In the genomic region with DNA sequence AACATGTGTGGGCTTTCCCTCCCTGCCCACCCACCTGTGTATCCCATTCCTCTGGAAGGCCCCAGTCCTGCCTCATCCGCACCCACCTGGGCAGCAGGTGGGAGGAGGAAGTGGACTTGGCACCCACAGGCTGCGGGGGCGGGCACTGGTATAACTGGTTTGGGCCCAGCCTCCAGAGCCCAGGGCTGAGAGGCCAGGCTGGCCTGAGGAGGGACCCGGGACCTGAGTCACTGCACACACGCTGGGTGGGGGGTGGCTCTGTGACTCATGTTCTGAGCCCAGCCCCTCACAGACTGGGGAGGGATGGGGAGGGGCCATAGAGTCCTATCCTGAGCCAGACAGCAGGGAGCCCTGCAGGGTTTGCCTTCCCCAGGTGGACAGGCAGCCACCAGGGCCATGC, we compare ENCODE assay signal across 9 cellular contexts. TPM values are rescaled to one million over a fixed set of nuclear protein-coding genes. Genes with fewer than 3 reads are reported as not detected.
A peak's percentile ranks its signal among the peaks of the same experiment; 100 is the strongest.
DNase-seq lines count a peak whose midpoint lies in the region; FAIRE-seq and TF ChIP-seq lines count a peak whose summit lies in the region.
"Had no signal": no experiment of that assay in that cellular context is flagged by ENCODE, and none has a peak within 500 bp of the region (broad histone marks: within the 10 kb centered on the region; RNA-seq: fewer than 3 reads in every experiment).

No MANE protein-coding gene starts in this region.

- H3K9me3 Mint-ChIP-seq in activated naive CD4-positive, alpha-beta T cell treated with anti-CD3 and anti-CD28 coated beads for 36 hours: no peaks in the 10 kb centered on the region

- H2BK12ac ChIP-seq in H1 (ENCODE audit: low read depth, low read length): peak overlapping the region; percentile 27; the same call in 1 of the 2 replicates

- no peaks in the 10 kb centered on the region for H3K79me2 ChIP-seq in H1 (ENCODE audit: control insufficient read depth in 1 of 2, insufficient read depth in 2 of 2, low read length in 2 of 2)

- no peak for TF ChIP-seq EP300 in H1 (IDR thresholded peaks at IDR 0.05; ENCODE audit: borderline replicate concordance in 1 of 2, low read depth in 2 of 2, low read length in 2 of 2)

- intact Hi-C loops in activated naive CD4-positive, alpha-beta T cell treated with anti-CD3 and anti-CD28 coated beads for 36 hours (cut with micrococcal nuclease): no loop called here

- no peaks in the 10 kb centered on the region for H3K9me3 ChIP-seq in H1 (ENCODE audit: insufficient read depth in 2 of 2, low read depth in 1 of 2, low read length in 1 of 2)

- H2BK20ac ChIP-seq in H1 (ENCODE audit: low read length): no peak overlapping the region

- 71% methylated on average over 5 of the region's 5 CpGs; no CpG with 5 or more reads in 1 of the 2 experiments for WGBS in H1 (ENCODE audit: extremely low coverage in 1 of 2, insufficient coverage in 1 of 2, insufficient read length in 1 of 2, insufficient replicate concordance in 2 of 2, low coverage in 1 of 2, low lambda C conversion rate in 2 of 2, missing lambda C conversion rate in 1 of 2), 2 experiments

- no peak overlapping the region for H2BK5ac ChIP-seq in H1 (ENCODE audit: low read depth, low read length)

- no peak overlapping the region for H3K4me2 ChIP-seq in H1 (ENCODE audit: insufficient read depth in 1 of 2, low read depth in 2 of 2, low read length in 2 of 2)

- DNase-seq in COLO829 (ENCODE audit: low spot score): peak; percentile 62
- peak; percentile 43 for DNase-seq in NCI-H2029 treated with DMSO at 0.1 percent for 48 hours (lab: John Stamatoyannopoulos, UW)
- no peak for DNase-seq in H1 (ENCODE audit: low read depth in 1 of 2, low spot score in 2 of 2)
- peak; percentile 73 for DNase-seq in myocyte (ENCODE audit: low read depth)
- no peak for DNase-seq in GM12892 (ENCODE audit: insufficient read length)
- no peak for DNase-seq in SHP77 (lab: John Stamatoyannopoulos, UW)
- DNase-seq in activated naive CD4-positive, alpha-beta T cell treated with anti-CD3 and anti-CD28 coated beads for 36 hours: no peak
- DNase-seq in activated naive CD4-positive, alpha-beta T cell treated with Interleukin-2 at 50 U/mL for 16 hours: no peak

- no peaks in the 10 kb centered on the region for H3K36me3 Mint-ChIP-seq in activated naive CD4-positive, alpha-beta T cell treated with anti-CD3 and anti-CD28 coated beads for 36 hours (ENCODE audit: low read depth)

- H3K23me2 ChIP-seq in H1 (ENCODE audit: low read depth, low read length): no peaks in the 10 kb centered on the region

- no peak overlapping the region for H3K18ac ChIP-seq in H1 (ENCODE audit: extremely low read depth, low read length)

- H2BK15ac ChIP-seq in H1 (ENCODE audit: low read length): 0 out of 2 replicates have a peak overlapping the region, but pooled peaks have one; percentile 16

- H2AK5ac ChIP-seq in H1 (ENCODE audit: low read depth, low read length): peak overlapping the region; percentile 53; the same call in 1 of the 2 replicates

- H3K27ac ChIP-seq in H1 (ENCODE audit: low read depth, low read length): no peak overlapping the region

- CTCF ChIA-PET in H1 (lab: Charles Lee; ENCODE audit: partially characterized antibody): interaction anchor here (1.1 to 3.4 kb wide), 4 partner anchors 21 to 381 kb away, joined by 3 to 19 read pairs (median 4); no protein-coding TSS in a partner anchor
- CTCF ChIA-PET in activated naive CD4-positive, alpha-beta T cell treated with anti-CD3 and anti-CD28 coated beads for 36 hours (lab: Charles Lee): no interaction called here

- no peaks in the 10 kb centered on the region for H3K36me3 ChIP-seq in H1 (ENCODE audit: control insufficient read depth in 2 of 4, insufficient read depth in 4 of 4, low read length in 3 of 4)

- no peak overlapping the region; the same call in 1 of the 2 replicates for H4K8ac ChIP-seq in H1 (ENCODE audit: extremely low read depth, insufficient read depth, low read length)

- H3K56ac ChIP-seq in H1 (replicated peaks; ENCODE audit: insufficient read length, low read depth, low read length): no peak overlapping the region

- H3K27me3 ChIP-seq in H1 (replicated peaks in 1 of 4; ENCODE audit: control insufficient read depth in 3 of 4, extremely low read depth in 1 of 4, insufficient read depth in 3 of 4, low read length in 3 of 4): no peaks in the 10 kb centered on the region

- no peak overlapping the region for H3K9ac ChIP-seq in H1 (replicated peaks in 1 of 4; ENCODE audit: extremely low read depth in 1 of 4, low read depth in 3 of 4, low read length in 3 of 4)

- H3K23ac ChIP-seq in H1 (ENCODE audit: insufficient read length): no peak overlapping the region

- no peak for TF ChIP-seq CTCF in H1 (IDR thresholded peaks at IDR 0.05; ENCODE audit: control extremely low read depth in 1 of 3, insufficient read depth in 1 of 3, low read depth in 1 of 3, low read length in 3 of 3)

- POLR2A ChIA-PET in H1 (lab: Charles Lee; ENCODE audit: partially characterized antibody): interaction anchor here (1.0 to 1.8 kb wide), 3 partner anchors 10 to 29 kb away, joined by 3 to 6 read pairs (median 5); a partner anchor contains a TSS

- no peak overlapping the region for H3K4me3 Mint-ChIP-seq in activated naive CD4-positive, alpha-beta T cell treated with anti-CD3 and anti-CD28 coated beads for 36 hours

- no peaks in the 10 kb centered on the region for H3K27me3 Mint-ChIP-seq in activated naive CD4-positive, alpha-beta T cell treated with anti-CD3 and anti-CD28 coated beads for 36 hours (ENCODE audit: low read depth)

- H3K4me1 Mint-ChIP-seq in activated naive CD4-positive, alpha-beta T cell treated with anti-CD3 and anti-CD28 coated beads for 36 hours (ENCODE audit: low read depth): peaks cover 10% of the 10 kb centered on the region

- H3K4me1 ChIP-seq in H1 (replicated peaks in 1 of 4; ENCODE audit: control insufficient read depth in 3 of 4, insufficient read depth in 4 of 4, low read length in 3 of 4): peaks cover 0 to 19% (median 8%) of the 10 kb centered on the region in 4 experiments; a peak in 4 of 7 replicates

- no peak overlapping the region for H2AFZ ChIP-seq in H1 (ENCODE audit: low read length)

- H2BK120ac ChIP-seq in H1 (replicated peaks; ENCODE audit: low read depth, low read length): no peak overlapping the region

- no peak overlapping the region for H4K91ac ChIP-seq in H1 (replicated peaks; ENCODE audit: insufficient read length, low read length)

- H3K4ac ChIP-seq in H1 (replicated peaks; ENCODE audit: insufficient read length, low read depth, low read length): no peak overlapping the region

- no peak overlapping the region for H3K4me3 ChIP-seq in H1 (ENCODE audit: extremely low read depth in 1 of 4, insufficient read depth in 2 of 4, low read depth in 3 of 4, low read length in 4 of 4)

- TF ChIP-seq POLR2A in H1 (IDR thresholded peaks at IDR 0.05; ENCODE audit: control extremely low read depth in 1 of 2, low read depth in 2 of 2, low read length in 2 of 2) (no peak), GM12892 (IDR thresholded peaks at IDR 0.05; ENCODE audit: low read depth, low read length) (no peak)

- no peak overlapping the region for H3K27ac Mint-ChIP-seq in activated naive CD4-positive, alpha-beta T cell treated with anti-CD3 and anti-CD28 coated beads for 36 hours

- no peak for FAIRE-seq in H1 (lab: Jason Lieb, UNC)
- FAIRE-seq in GM12892 (lab: Jason Lieb, UNC): no peak
- FAIRE-seq: GM12891 had no signal

- peaks cover 0 to 4% of the 10 kb centered on the region in 2 experiments for H4K20me1 ChIP-seq in H1 (replicated peaks in 1 of 2; ENCODE audit: control insufficient read depth in 1 of 2, insufficient read depth in 2 of 2, low read length in 2 of 2)

- H4K5ac ChIP-seq in H1 (ENCODE audit: insufficient read length, low read depth, low read length): no peak overlapping the region

- TF ChIP-seq RAD21 in H1 (IDR thresholded peaks at IDR 0.05 in 1 of 2, conservative IDR thresholded peaks at IDR 0.05 in 1 of 2; ENCODE audit: low read depth in 2 of 2, low read length in 2 of 2): no peak

- H3K79me1 ChIP-seq in H1 (ENCODE audit: low read depth, low read length): no peaks in the 10 kb centered on the region

- no peak overlapping the region for H3K14ac ChIP-seq in H1 (ENCODE audit: insufficient read length)

TF ChIP-seq in H1, 55 proteins besides CTCF, POLR2A, EP300 and RAD21:
- peak; percentile 52; the same call in 1 of the 2 replicates for TF ChIP-seq EGR1 (IDR thresholded peaks at IDR 0.05; ENCODE audit: borderline replicate concordance, low read depth, low read length)
- peak; percentile 65; the same call in 1 of the 2 replicates for TF ChIP-seq JUND (IDR thresholded peaks at IDR 0.05; ENCODE audit: low read length)
- no peak for TF ChIP-seq CHD2 (IDR thresholded peaks at IDR 0.05; ENCODE audit: low read length)
- TF ChIP-seq ZNF274 (IDR thresholded peaks at IDR 0.05; ENCODE audit: borderline replicate concordance, extremely low read depth, low read length): no peak
- TF ChIP-seq SAP30 (IDR thresholded peaks at IDR 0.05; ENCODE audit: insufficient read depth, insufficient replicate concordance, low read length): no peak
TF ChIP-seq in H1: peak in this region for 2.

RNA-seq across cellular contexts. Expression of a gene that starts 16.7 kb away (rescaled TPM):
- 5.2 and 5.4 TPM in 2 replicates for total RNA-seq in H1 (2021; fragmentation: NEBNext Ultra II Directional; extraction: Animal tissue kit (Norgen Biotek cat#: 25700))
- 7.6 and 11.6 TPM in 2 replicates for polyA plus RNA-seq in H1 (2011; rRNA removed)
- polyA plus RNA-seq in H1 (2011; cell fraction: cytosol; rRNA removed): 5.3 TPM
- 8.3 TPM for polyA plus RNA-seq in H1 (2011; cell fraction: nucleus; rRNA removed)
- polyA plus RNA-seq in H1 (2012, experiment 1 of 2): 3.0 to 7.5 TPM (median 5.8 TPM) in 4 replicates
- polyA plus RNA-seq in H1 (2012, experiment 2 of 2): 6.4 TPM
- polyA plus RNA-seq in H1 (2013, experiment 1 of 2): 15.6 TPM
- polyA plus RNA-seq in H1 (2013, experiment 2 of 2): 14.7 TPM
- 0.24 TPM in 1 of 2 replicates, not detected in the other for polyA minus RNA-seq in H1 (2011; rRNA and poly(A)+ RNA removed)
- polyA minus RNA-seq in H1 (2011; cell fraction: cytosol; rRNA and poly(A)+ RNA removed): 3.5 TPM
- polyA minus RNA-seq in H1 (2011; cell fraction: nucleus; rRNA and poly(A)+ RNA removed): 13.2 TPM
- total RNA-seq in myocyte: 1.7 and 4.7 TPM in 2 replicates
- 32.3 TPM for polyA plus RNA-seq in myocyte (2012)
- not detected for polyA plus RNA-seq in GM12892 (2012; ENCODE audit: missing spikeins)
- total RNA-seq in activated naive CD4-positive, alpha-beta T cell treated with anti-CD3 and anti-CD28 coated beads for 36 hours: 1 to 10 TPM; 2.8 to 3.6 TPM

RNA-seq across cellular contexts. Expression of a gene that starts 26.9 kb away (rescaled TPM):
- 12.8 and 16.2 TPM in 2 replicates for total RNA-seq in H1 (2021; fragmentation: NEBNext Ultra II Directional; extraction: Animal tissue kit (Norgen Biotek cat#: 25700))
- polyA plus RNA-seq in H1 (2011; rRNA removed): 14.1 and 21.8 TPM in 2 replicates
- polyA plus RNA-seq in H1 (2011; cell fraction: cytosol; rRNA removed): 13.5 TPM
- polyA plus RNA-seq in H1 (2011; cell fraction: nucleus; rRNA removed): 19.1 TPM
- polyA plus RNA-seq in H1 (2012, experiment 1 of 2): 5.5 to 12.0 TPM (median 10.3 TPM) in 4 replicates
- 12.8 TPM for polyA plus RNA-seq in H1 (2012, experiment 2 of 2)
- polyA plus RNA-seq in H1 (2013, experiment 1 of 2): 12.8 TPM
- 10.8 TPM for polyA plus RNA-seq in H1 (2013, experiment 2 of 2)
- 1.7 and 2.9 TPM in 2 replicates for polyA minus RNA-seq in H1 (2011; rRNA and poly(A)+ RNA removed)
- polyA minus RNA-seq in H1 (2011; cell fraction: cytosol; rRNA and poly(A)+ RNA removed): 16.9 TPM
- polyA minus RNA-seq in H1 (2011; cell fraction: nucleus; rRNA and poly(A)+ RNA removed): 23.8 TPM
- 274 and 533 TPM in 2 replicates for total RNA-seq in myocyte
- polyA plus RNA-seq in myocyte (2012): 93.8 TPM
- not detected for polyA plus RNA-seq in GM12892 (2012; ENCODE audit: missing spikeins)
- under 1 TPM; 0.17 to 0.26 TPM for total RNA-seq in activated naive CD4-positive, alpha-beta T cell treated with anti-CD3 and anti-CD28 coated beads for 36 hours

Comparison
In these comparisons a context has a peak if more than half of its experiments do, and no peak if none do; other contexts are left out.
1. DNase-seq: peak in COLO829 (single experiment), NCI-H2029 treated with DMSO at 0.1 percent for 48 hours (single experiment) and myocyte (single experiment); none in H1 (0 of 2), GM12892 (single experiment), SHP77 (0 of 2), activated naive CD4-positive, alpha-beta T cell treated with anti-CD3 and anti-CD28 coated beads for 36 hours (single experiment) and activated naive CD4-positive, alpha-beta T cell treated with Interleukin-2 at 50 U/mL for 16 hours (single experiment).
2. RNA of a gene that starts 26.9 kb away (total RNA-seq): 274 to 533 TPM in myocyte; 12.8 to 16.2 TPM in H1 and 0.17 to 0.26 TPM in activated naive CD4-positive, alpha-beta T cell treated with anti-CD3 and anti-CD28 coated beads for 36 hours; every median in the first group is over 10 times any median in the second.